In the genomic region with DNA sequence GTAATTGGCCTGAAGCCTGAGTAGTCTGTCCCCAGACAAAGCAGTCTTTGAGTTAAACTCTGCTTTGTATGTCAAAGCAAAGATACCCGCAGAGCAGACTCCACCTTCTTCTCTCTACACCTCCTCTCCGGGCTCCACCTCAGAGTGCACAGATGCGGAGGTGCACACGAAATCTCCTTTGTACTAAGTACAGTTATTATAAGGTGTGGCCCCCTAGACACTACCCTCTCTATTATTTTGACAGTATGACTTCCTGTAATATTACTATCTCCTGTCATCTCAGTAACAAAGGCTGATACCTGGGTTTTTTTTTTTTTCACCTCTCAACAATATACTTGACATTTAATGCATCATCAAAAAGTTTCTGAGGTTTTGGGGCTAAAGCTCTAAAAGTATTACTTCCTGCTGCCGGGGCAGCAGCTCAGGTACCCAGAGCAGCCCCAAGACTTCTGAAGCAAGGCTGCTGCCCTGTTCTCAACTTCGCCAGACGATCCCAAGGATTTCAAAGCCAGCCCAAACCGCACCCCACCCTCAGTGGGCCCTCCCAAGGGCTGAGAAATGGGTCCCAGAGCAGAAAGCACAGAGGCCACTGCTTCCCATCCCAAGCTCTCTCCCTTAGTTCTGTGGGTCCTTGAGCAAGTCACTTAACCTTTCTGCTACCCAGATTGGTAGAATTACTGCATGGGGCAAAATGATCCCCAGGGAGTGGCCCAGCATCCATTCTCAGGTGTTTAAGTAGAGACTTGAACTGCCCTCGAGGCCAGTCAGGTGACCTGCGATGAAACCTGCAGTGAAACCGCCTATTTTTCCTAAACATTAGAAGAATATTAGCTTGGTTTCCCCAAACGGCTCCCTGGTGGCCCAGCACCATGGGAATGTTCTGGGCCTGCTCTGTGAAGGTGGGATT, we compare ENCODE assay signal across 9 cellular contexts.
DNase-seq lines count a peak whose midpoint lies in the region; ATAC-seq and TF ChIP-seq lines count a peak whose summit lies in the region.
"Had no signal": no experiment of that assay in that cellular context is flagged by ENCODE, and none has a peak within 500 bp of the region (broad histone marks: within the 10 kb centered on the region; RNA-seq: fewer than 3 reads in every experiment).

No MANE protein-coding gene starts in this region.

- TF ChIP-seq POLR2A in esophagus squamous epithelium (IDR thresholded peaks at IDR 0.05), result no peak

- no peak for TF ChIP-seq CTCF in esophagus squamous epithelium (IDR thresholded peaks at IDR 0.05)

- peak; percentile 91 for DNase-seq in central memory CD4-positive, alpha-beta T cell
- DNase-seq in stimulated activated CD8-positive, alpha-beta memory T cell treated with anti-CD3 and anti-CD28 coated beads, Interleukin-2, amount 100 ng/mL, for 1 hour (ENCODE audit: low read depth in 2 of 2), result peak; percentile 11 to 48
- no peak for DNase-seq in SKM-1 (lab: John Stamatoyannopoulos, UW; ENCODE audit: unreplicated experiment)
- DNase-seq in esophagus squamous epithelium (lab: John Stamatoyannopoulos, UW), result no peak
- no peak for DNase-seq in A172 (ENCODE audit: low spot score)
- DNase-seq: heart left ventricle had no signal

- H3K9me3 ChIP-seq in esophagus squamous epithelium, result no peaks in the 10 kb centered on the region
- H3K9me3 ChIP-seq: heart left ventricle had no signal

- H3K4me3 ChIP-seq in esophagus squamous epithelium, result no peak overlapping the region
- H3K4me3 ChIP-seq: heart left ventricle had no signal

- H3K36me3 ChIP-seq in esophagus squamous epithelium, result no peaks in the 10 kb centered on the region
- H3K36me3 ChIP-seq: heart left ventricle had no signal

- ATAC-seq in GM19452 (IDR thresholded peaks at IDR 0.05; ENCODE audit: unreplicated experiment), result peak; percentile 79
- peak; percentile 97 for ATAC-seq in activated CD4-positive, CD25-positive, alpha-beta regulatory T cell treated with anti-CD3 and anti-CD28 coated beads, Interleukin-2, amount 50 U/mL, for 24 hours
- ATAC-seq in HG03039 (IDR thresholded peaks at IDR 0.05; ENCODE audit: unreplicated experiment), result no peak
- ATAC-seq: heart left ventricle had no signal

- peaks cover 0 to 25% (median 0%) of the 10 kb centered on the region in 4 donors for H3K27me3 ChIP-seq in esophagus squamous epithelium
- H3K27me3 ChIP-seq: heart left ventricle had no signal

- peak overlapping the region in 2 of 4 donors; percentile 21 to 59 for H3K27ac ChIP-seq in esophagus squamous epithelium

- intact Hi-C loops in esophagus squamous epithelium (cut with DNase I), result no loop called here

- WGBS in esophagus squamous epithelium, 2 donors, result 64 to 70% methylated on average over 11 to 12 of the region's 12 CpGs

- H3K4me1 ChIP-seq in esophagus squamous epithelium, result peaks cover 0 to 30% (median 3%) of the 10 kb centered on the region in 3 donors

Comparison
In these comparisons a context has a peak if more than half of its experiments do, and no peak if none do; other contexts are left out.
1. DNase-seq: peak in central memory CD4-positive, alpha-beta T cell (single experiment) and stimulated activated CD8-positive, alpha-beta memory T cell treated with anti-CD3 and anti-CD28 coated beads, Interleukin-2, amount 100 ng/mL, for 1 hour (2 of 2); none in SKM-1 (single experiment), esophagus squamous epithelium (single experiment) and A172 (single experiment).